Comparison of ENCODE assay signal across 21 cellular contexts in genomic region chr15:88810449-88810848, GRCh38. TPM values are rescaled to one million over a fixed set of nuclear protein-coding genes. Genes with fewer than 3 reads are reported as not detected.
DNase-seq lines count a peak whose midpoint lies in the region; ATAC-seq, FAIRE-seq and TF ChIP-seq lines count a peak whose summit lies in the region.
"Had no signal": no experiment of that assay in that cellular context is flagged by ENCODE, and none has a peak within 500 bp of the region (broad histone marks: within the 10 kb centered on the region; RNA-seq: fewer than 3 reads in every experiment).

No MANE protein-coding gene starts in this region.

- H3K9ac ChIP-seq in astrocyte (ENCODE audit: low read length) = no peak overlapping the region
- H3K9ac ChIP-seq in mesenchymal stem cell (ENCODE audit: low read length) = no peak overlapping the region

- H2BK15ac ChIP-seq in mesenchymal stem cell (ENCODE audit: low read depth, poor library complexity, severe bottlenecking) = no peak overlapping the region

- H2BK12ac ChIP-seq in mesenchymal stem cell (ENCODE audit: low read length in 2 of 2) = no peak overlapping the region

- H3K79me2 ChIP-seq in astrocyte (ENCODE audit: insufficient read depth, low read length) = no peaks in the 10 kb centered on the region

- no peaks in the 10 kb centered on the region for H3K79me1 ChIP-seq in mesenchymal stem cell (replicated peaks; ENCODE audit: low read length, poor library complexity, severe bottlenecking)

- H3K36me3 ChIP-seq in astrocyte (ENCODE audit: insufficient read depth, low read length) (no peaks in the 10 kb centered on the region), mesenchymal stem cell (ENCODE audit: control insufficient read depth in 1 of 2, insufficient read depth in 2 of 2, low read depth in 1 of 2, low read length in 2 of 2) (no peaks in the 10 kb centered on the region), SJCRH30 (no peaks in the 10 kb centered on the region)
- H3K36me3 ChIP-seq: pancreas, vagina had no signal

- H3K18ac ChIP-seq in mesenchymal stem cell (ENCODE audit: low read depth in 1 of 2, low read length in 2 of 2) = no peak overlapping the region

- no peak overlapping the region for H3K14ac ChIP-seq in mesenchymal stem cell (ENCODE audit: low read length in 2 of 2)

- H3K4ac ChIP-seq in mesenchymal stem cell (ENCODE audit: low read depth in 1 of 2, low read length in 2 of 2) = no peak overlapping the region

- H3K27ac ChIP-seq in astrocyte (ENCODE audit: low read depth, low read length) (no peak overlapping the region), mesenchymal stem cell (ENCODE audit: low read length, poor library complexity, severe bottlenecking) (no peak overlapping the region), SJCRH30 (no peak overlapping the region)
- H3K27ac ChIP-seq: pancreas, vagina had no signal

- 27% methylated on average over 4 of the region's 5 CpGs for WGBS in mesenchymal stem cell

- no peak for FAIRE-seq in astrocyte (lab: Jason Lieb, UNC)
- FAIRE-seq: D721Med, GM18507, pancreas had no signal

- H3K36me3 Mint-ChIP-seq in astrocyte (ENCODE audit: low read depth, unreplicated experiment) = no peaks in the 10 kb centered on the region

- H2AFZ ChIP-seq in astrocyte (ENCODE audit: low read depth, low read length) (no peak overlapping the region), mesenchymal stem cell (ENCODE audit: low read depth, low read length) (no peak overlapping the region)

- H2AK5ac ChIP-seq in mesenchymal stem cell (ENCODE audit: low read length, severe bottlenecking) = no peak overlapping the region

- H3K27ac Mint-ChIP-seq in astrocyte (ENCODE audit: unreplicated experiment) = peak overlapping the region; percentile 72
- H3K27ac Mint-ChIP-seq: activated T-helper 1 cell treated with anti-CD3 and anti-CD28 coated beads, Interleukin-12 subunit alpha, Interleukin-12 subunit beta, Interleukin-2, Interleukin-4 antibody, amounts not matched to agents 30 ng/mL and 10 ng/mL and 1 ng/mL, durations not matched to agents 14 hours and 24 hours and 36 hours had no signal

- TF ChIP-seq CTCF in AG10803 (conservative IDR thresholded peaks at IDR 0.05; ENCODE audit: low read length) (no peak), astrocyte (IDR thresholded peaks at IDR 0.05; ENCODE audit: insufficient read depth, low read depth, low read length) (no peak)

- H3K27me3 Mint-ChIP-seq in astrocyte (ENCODE audit: low read depth, unreplicated experiment) = peaks cover 3% of the 10 kb centered on the region

- H3K9me3 Mint-ChIP-seq in astrocyte (ENCODE audit: unreplicated experiment) = no peaks in the 10 kb centered on the region
- H3K9me3 Mint-ChIP-seq: activated T-helper 1 cell treated with anti-CD3 and anti-CD28 coated beads, Interleukin-12 subunit alpha, Interleukin-12 subunit beta, Interleukin-2, Interleukin-4 antibody, amounts not matched to agents 30 ng/mL and 10 ng/mL and 1 ng/mL, durations not matched to agents 14 hours and 24 hours and 36 hours; central memory CD8-positive, alpha-beta T cell had no signal

- no peak overlapping the region for H4K8ac ChIP-seq in mesenchymal stem cell (ENCODE audit: low read length)

- H4K91ac ChIP-seq in mesenchymal stem cell (ENCODE audit: low read length) = no peak overlapping the region

- peaks cover 12% of the 10 kb centered on the region for H3K27me3 ChIP-seq in astrocyte (ENCODE audit: insufficient read depth, low read length)
- H3K27me3 ChIP-seq in mesenchymal stem cell (ENCODE audit: control insufficient read depth in 1 of 2, insufficient read depth in 1 of 2, low read length in 2 of 2) = peaks cover 14 to 69% of the 10 kb centered on the region in 2 experiments
- H3K27me3 ChIP-seq in SJCRH30 = 0 out of 2 replicates have a peak, but pooled peaks cover 2% of the 10 kb centered on the region
- H3K27me3 ChIP-seq: pancreas, vagina had no signal

- H4K20me1 ChIP-seq in astrocyte (ENCODE audit: insufficient read depth, low read length) = no peaks in the 10 kb centered on the region

- no peak overlapping the region for H2BK5ac ChIP-seq in mesenchymal stem cell (ENCODE audit: low read depth, low read length, poor library complexity, severe bottlenecking)

- H3K4me1 Mint-ChIP-seq in astrocyte (ENCODE audit: low read depth, unreplicated experiment) = peaks cover 20% of the 10 kb centered on the region
- H3K4me1 Mint-ChIP-seq: central memory CD8-positive, alpha-beta T cell had no signal

- H3K23ac ChIP-seq in mesenchymal stem cell (ENCODE audit: low read length in 2 of 2) = no peak overlapping the region

- DNase-seq in AG10803 (ENCODE audit: low read depth) = peak; percentile 35
- DNase-seq in HCEC 1CT = peak; percentile 38
- DNase-seq in astrocyte (ENCODE audit: low read depth) = peak; percentile 23
- peak; percentile 21 for DNase-seq in mesenchymal stem cell
- no peak for DNase-seq in SJCRH30
- no peak for DNase-seq in NCI-H446 treated with DMSO at 0.1 percent for 48 hours (lab: John Stamatoyannopoulos, UW)
- no peak for DNase-seq in NCI-H2227 treated with DMSO at 0.1 percent for 48 hours (lab: John Stamatoyannopoulos, UW)
- DNase-seq: activated CD4-positive, CD25-positive, alpha-beta regulatory T cell; effector memory CD4-positive, alpha-beta T cell; NCI-H187; pancreas; SHP77 treated with DMSO at 0.1 percent for 48 hours; stimulated activated CD4-positive, alpha-beta T cell treated with anti-CD3 and anti-CD28 coated beads, Interleukin-2, amount 100 ng/mL, for 48 hours; T-helper 2 cell had no signal

- no peak overlapping the region for H3K4me3 Mint-ChIP-seq in astrocyte (ENCODE audit: unreplicated experiment)
- H3K4me3 Mint-ChIP-seq: activated T-helper 1 cell treated with anti-CD3 and anti-CD28 coated beads, Interleukin-12 subunit alpha, Interleukin-12 subunit beta, Interleukin-2, Interleukin-4 antibody, amounts not matched to agents 30 ng/mL and 10 ng/mL and 1 ng/mL, durations not matched to agents 14 hours and 24 hours and 36 hours; central memory CD8-positive, alpha-beta T cell had no signal

- no peaks in the 10 kb centered on the region for H3K9me3 ChIP-seq in astrocyte (ENCODE audit: insufficient read depth, low read depth, low read length)
- no peaks in the 10 kb centered on the region for H3K9me3 ChIP-seq in mesenchymal stem cell (ENCODE audit: control insufficient read depth, low read length)
- H3K9me3 ChIP-seq in SJCRH30 (replicated peaks) = no peaks in the 10 kb centered on the region
- H3K9me3 ChIP-seq: pancreas, vagina had no signal

- no peak overlapping the region for H2BK120ac ChIP-seq in mesenchymal stem cell (ENCODE audit: low read depth, low read length)

- H3K4me1 ChIP-seq in astrocyte (ENCODE audit: insufficient read depth, low read length) (no peaks in the 10 kb centered on the region), mesenchymal stem cell (ENCODE audit: control insufficient read depth, insufficient read depth, low read depth, low read length) (peaks cover 2% of the 10 kb centered on the region), SJCRH30 (no peaks in the 10 kb centered on the region)
- H3K4me1 ChIP-seq: pancreas, vagina had no signal

- ATAC-seq in GM18502 (IDR thresholded peaks at IDR 0.05; ENCODE audit: poor library complexity, unreplicated experiment) = no peak
- ATAC-seq: left lobe of liver, pancreas had no signal

- H3K4me3 ChIP-seq in AG10803 (ENCODE audit: low read length) (no peak overlapping the region), astrocyte (ENCODE audit: insufficient read depth, low read depth, low read length) (no peak overlapping the region), mesenchymal stem cell (ENCODE audit: insufficient read depth in 1 of 2, low read depth in 1 of 2, low read length in 2 of 2) (no peak overlapping the region), SJCRH30 (no peak overlapping the region)
- H3K4me3 ChIP-seq: pancreas, vagina had no signal

- no peak overlapping the region for H3K4me2 ChIP-seq in astrocyte (ENCODE audit: low read length)
- no peak overlapping the region for H3K4me2 ChIP-seq in mesenchymal stem cell (ENCODE audit: low read length, poor library complexity, severe bottlenecking)

RNA-seq across cellular contexts. Expression of gene ACAN, which starts 7.2 kb away (rescaled TPM):
- total RNA-seq in astrocyte = 0.34 and 0.36 TPM in 2 replicates
- polyA plus RNA-seq in mesenchymal stem cell (2013, experiment 1 of 2) = 0.28 TPM
- 0.37 TPM for polyA plus RNA-seq in mesenchymal stem cell (2013, experiment 2 of 2)
- not detected in 2 replicates for total RNA-seq in SJCRH30 (2014; rRNA removed; shearing (Covaris generic))
- total RNA-seq: activated T-helper 1 cell treated with anti-CD3 and anti-CD28 coated beads, Interleukin-12 subunit alpha, Interleukin-12 subunit beta, Interleukin-2, Interleukin-4 antibody, amounts not matched to agents 30 ng/mL and 10 ng/mL and 1 ng/mL, durations not matched to agents 14 hours and 24 hours and 36 hours; left lobe of liver had no signal

Comparison
In these comparisons a context has a peak if more than half of its experiments do, and no peak if none do; other contexts are left out.
1. DNase-seq: peak in AG10803 (single experiment), HCEC 1CT (single experiment), astrocyte (single experiment) and mesenchymal stem cell (single experiment); none in SJCRH30 (0 of 2), NCI-H446 treated with DMSO at 0.1 percent for 48 hours (single experiment) and NCI-H2227 treated with DMSO at 0.1 percent for 48 hours (single experiment).